In genomic region chr2:231373786-231374185, GRCh38 we compare ENCODE assay signal across 1 cellular context.
TF ChIP-seq lines count a peak whose summit lies in the region.

No MANE protein-coding gene starts in this region.

TF ChIP-seq in H1, 55 proteins besides CTCF, POLR2A, EP300 and RAD21 (continued from another document):
- TF ChIP-seq CHD7 (IDR thresholded peaks at IDR 0.05; ENCODE audit: insufficient replicate concordance, low read length) (no peak), JUN (IDR thresholded peaks at IDR 0.05; ENCODE audit: low read depth, low read length) (no peak), BACH1 (IDR thresholded peaks at IDR 0.05; ENCODE audit: low read length) (no peak), CREB1 (IDR thresholded peaks at IDR 0.05) (no peak), EZH2 (IDR thresholded peaks at IDR 0.05; ENCODE audit: low read depth, low read length, severe bottlenecking) (no peak)
TF ChIP-seq in H1: peak in this region for 0.
